8 cellular contexts compared by ENCODE assay signal in genomic region chr7:75905785-75906604, GRCh38. TPM values are rescaled to one million over a fixed set of nuclear protein-coding genes. Genes with fewer than 3 reads are reported as not detected.
DNase-seq lines count a peak whose midpoint lies in the region; ATAC-seq and TF ChIP-seq lines count a peak whose summit lies in the region.

No MANE protein-coding gene starts in this region.

- no peak for TF ChIP-seq EP300 in gastroesophageal sphincter (IDR thresholded peaks at IDR 0.05)

- no peaks in the 10 kb centered on the region for H3K36me3 ChIP-seq in gastroesophageal sphincter

- no peak for DNase-seq in activated naive CD8-positive, alpha-beta T cell treated with anti-CD3 and anti-CD28 coated beads, Interleukin-2, amount 10 ng/mL, durations not matched to agents 7 days and 5 days
- no peak for DNase-seq in activated naive CD8-positive, alpha-beta T cell treated with anti-CD3 and anti-CD28 coated beads, Interleukin-2, amount 50 U/mL, for 24 hours
- DNase-seq in SHP77 treated with DMSO at 0.1 percent for 48 hours (lab: John Stamatoyannopoulos, UW) (peak; percentile 77), osteocyte (ENCODE audit: extremely low spot score, unreplicated experiment) (no peak), SW 1271 (lab: John Stamatoyannopoulos, UW) (no peak), dedifferentiated amniotic fluid mesenchymal stem cell (ENCODE audit: extremely low spot score) (no peak)
- no peak for DNase-seq in activated naive CD4-positive, alpha-beta T cell treated with anti-CD3 and anti-CD28 coated beads, Interleukin-2, amount 50 U/mL, for 72 hours (ENCODE audit: low spot score in 2 of 2)

- H3K27ac ChIP-seq in gastroesophageal sphincter, result peak overlapping the region in 3 of 4 donors; percentile 49 to 62 (median 61)

- POLR2A ChIA-PET in activated naive CD8-positive, alpha-beta T cell treated with anti-CD3 and anti-CD28 coated beads, Interleukin-2, amount 10 ng/mL, durations not matched to agents 7 days and 5 days (lab: Charles Lee), result interaction anchor here (0.6 to 1.3 kb wide), 2 partner anchors 10 to 140 kb away, joined by 4 read pairs; no protein-coding TSS in a partner anchor

- 61 to 64% methylated on average over 8 to 9 of the region's 17 CpGs for WGBS in gastroesophageal sphincter (ENCODE audit: low coverage in 1 of 2), 2 donors

- no peak overlapping the region for H3K4me3 ChIP-seq in gastroesophageal sphincter

- H3K9me3 Mint-ChIP-seq in activated naive CD8-positive, alpha-beta T cell treated with anti-CD3 and anti-CD28 coated beads, Interleukin-2, amount 10 ng/mL, durations not matched to agents 7 days and 5 days, result no peaks in the 10 kb centered on the region
- H3K9me3 Mint-ChIP-seq in activated naive CD8-positive, alpha-beta T cell treated with anti-CD3 and anti-CD28 coated beads, Interleukin-2, amount 50 U/mL, for 24 hours, result no peaks in the 10 kb centered on the region
- H3K9me3 Mint-ChIP-seq in osteocyte (ENCODE audit: unreplicated experiment), result no peaks in the 10 kb centered on the region
- no peaks in the 10 kb centered on the region for H3K9me3 Mint-ChIP-seq in activated naive CD4-positive, alpha-beta T cell treated with anti-CD3 and anti-CD28 coated beads, Interleukin-2, amount 50 U/mL, for 72 hours

- H3K36me3 Mint-ChIP-seq in activated naive CD8-positive, alpha-beta T cell treated with anti-CD3 and anti-CD28 coated beads, Interleukin-2, amount 10 ng/mL, durations not matched to agents 7 days and 5 days, result no peaks in the 10 kb centered on the region
- no peaks in the 10 kb centered on the region for H3K36me3 Mint-ChIP-seq in activated naive CD8-positive, alpha-beta T cell treated with anti-CD3 and anti-CD28 coated beads, Interleukin-2, amount 50 U/mL, for 24 hours (ENCODE audit: low read depth)
- H3K36me3 Mint-ChIP-seq in osteocyte (ENCODE audit: unreplicated experiment), result no peaks in the 10 kb centered on the region
- H3K36me3 Mint-ChIP-seq in activated naive CD4-positive, alpha-beta T cell treated with anti-CD3 and anti-CD28 coated beads, Interleukin-2, amount 50 U/mL, for 72 hours, result no peaks in the 10 kb centered on the region

- no peaks in the 10 kb centered on the region for H3K9me3 ChIP-seq in gastroesophageal sphincter

- TF ChIP-seq CTCF in gastroesophageal sphincter (IDR thresholded peaks at IDR 0.05), result no peak
- TF ChIP-seq CTCF in osteocyte (IDR thresholded peaks at IDR 0.05), result no peak

- H3K4me3 Mint-ChIP-seq in activated naive CD8-positive, alpha-beta T cell treated with anti-CD3 and anti-CD28 coated beads, Interleukin-2, amount 10 ng/mL, durations not matched to agents 7 days and 5 days, result no peak overlapping the region
- no peak overlapping the region for H3K4me3 Mint-ChIP-seq in activated naive CD8-positive, alpha-beta T cell treated with anti-CD3 and anti-CD28 coated beads, Interleukin-2, amount 50 U/mL, for 24 hours
- no peak overlapping the region for H3K4me3 Mint-ChIP-seq in osteocyte (ENCODE audit: unreplicated experiment)

- no peaks in the 10 kb centered on the region for H3K4me1 Mint-ChIP-seq in activated naive CD8-positive, alpha-beta T cell treated with anti-CD3 and anti-CD28 coated beads, Interleukin-2, amount 10 ng/mL, durations not matched to agents 7 days and 5 days
- H3K4me1 Mint-ChIP-seq in activated naive CD8-positive, alpha-beta T cell treated with anti-CD3 and anti-CD28 coated beads, Interleukin-2, amount 50 U/mL, for 24 hours, result no peaks in the 10 kb centered on the region
- peaks cover 7% of the 10 kb centered on the region for H3K4me1 Mint-ChIP-seq in osteocyte (ENCODE audit: unreplicated experiment)

- ATAC-seq in activated naive CD8-positive, alpha-beta T cell treated with anti-CD3 and anti-CD28 coated beads, Interleukin-2, amount 10 ng/mL, durations not matched to agents 7 days and 5 days (ENCODE audit: low read depth), result peak; percentile 39
- ATAC-seq in activated naive CD8-positive, alpha-beta T cell treated with anti-CD3 and anti-CD28 coated beads, Interleukin-2, amount 50 U/mL, for 24 hours, result no peak
- peak; percentile 96 for ATAC-seq in gastroesophageal sphincter
- no peak for ATAC-seq in activated naive CD4-positive, alpha-beta T cell treated with anti-CD3 and anti-CD28 coated beads, Interleukin-2, amount 50 U/mL, for 72 hours

- H3K27ac Mint-ChIP-seq in activated naive CD8-positive, alpha-beta T cell treated with anti-CD3 and anti-CD28 coated beads, Interleukin-2, amount 10 ng/mL, durations not matched to agents 7 days and 5 days, result no peak overlapping the region
- no peak overlapping the region for H3K27ac Mint-ChIP-seq in activated naive CD8-positive, alpha-beta T cell treated with anti-CD3 and anti-CD28 coated beads, Interleukin-2, amount 50 U/mL, for 24 hours
- H3K27ac Mint-ChIP-seq in osteocyte (ENCODE audit: unreplicated experiment), result peak overlapping the region; percentile 9
- no peak overlapping the region for H3K27ac Mint-ChIP-seq in activated naive CD4-positive, alpha-beta T cell treated with anti-CD3 and anti-CD28 coated beads, Interleukin-2, amount 50 U/mL, for 72 hours

- peaks cover 5% of the 10 kb centered on the region for H3K27me3 Mint-ChIP-seq in activated naive CD8-positive, alpha-beta T cell treated with anti-CD3 and anti-CD28 coated beads, Interleukin-2, amount 10 ng/mL, durations not matched to agents 7 days and 5 days
- no peaks in the 10 kb centered on the region for H3K27me3 Mint-ChIP-seq in activated naive CD8-positive, alpha-beta T cell treated with anti-CD3 and anti-CD28 coated beads, Interleukin-2, amount 50 U/mL, for 24 hours
- peaks cover 5% of the 10 kb centered on the region for H3K27me3 Mint-ChIP-seq in osteocyte (ENCODE audit: unreplicated experiment)

- H3K27me3 ChIP-seq in gastroesophageal sphincter, result no peaks in the 10 kb centered on the region

- peak in 1 of 2 donors; percentile 17 for TF ChIP-seq POLR2A in gastroesophageal sphincter (IDR thresholded peaks at IDR 0.05)

- H3K4me1 ChIP-seq in gastroesophageal sphincter, result peaks cover 0 to 16% (median 0%) of the 10 kb centered on the region in 3 donors

RNA-seq across cellular contexts. Expression of gene POR, which starts 9.0 kb away (rescaled TPM):
- 10 to 100 TPM; 61.5 to 62.2 TPM for total RNA-seq in activated naive CD8-positive, alpha-beta T cell treated with anti-CD3 and anti-CD28 coated beads, Interleukin-2, amount 10 ng/mL, durations not matched to agents 7 days and 5 days
- total RNA-seq in gastroesophageal sphincter (10 to 100 TPM; 31.5 to 54.3 (median 47.7) TPM), osteocyte (62.1 and 74.0 TPM in 2 replicates)
- 10 to 100 TPM; 22.7 to 40.9 TPM for total RNA-seq in activated naive CD4-positive, alpha-beta T cell treated with anti-CD3 and anti-CD28 coated beads, Interleukin-2, amount 50 U/mL, for 72 hours

RNA-seq across cellular contexts. Expression of gene RHBDD2, which starts 27.2 kb away (rescaled TPM):
- 10 to 100 TPM; 32.2 to 33.1 TPM for total RNA-seq in activated naive CD8-positive, alpha-beta T cell treated with anti-CD3 and anti-CD28 coated beads, Interleukin-2, amount 10 ng/mL, durations not matched to agents 7 days and 5 days
- total RNA-seq in gastroesophageal sphincter, result 10 to 100 TPM; 21.6 to 30.2 (median 25.6) TPM
- total RNA-seq in osteocyte, result 44.8 and 50.7 TPM in 2 replicates
- total RNA-seq in activated naive CD4-positive, alpha-beta T cell treated with anti-CD3 and anti-CD28 coated beads, Interleukin-2, amount 50 U/mL, for 72 hours, result 10 to 100 TPM; 14.5 to 26.3 TPM

Comparison
In these comparisons a context has a peak if more than half of its experiments do, and no peak if none do; other contexts are left out.
1. ATAC-seq: peak in activated naive CD8-positive, alpha-beta T cell treated with anti-CD3 and anti-CD28 coated beads, Interleukin-2, amount 10 ng/mL, durations not matched to agents 7 days and 5 days (single experiment) and gastroesophageal sphincter (single experiment); none in activated naive CD8-positive, alpha-beta T cell treated with anti-CD3 and anti-CD28 coated beads, Interleukin-2, amount 50 U/mL, for 24 hours (single experiment) and activated naive CD4-positive, alpha-beta T cell treated with anti-CD3 and anti-CD28 coated beads, Interleukin-2, amount 50 U/mL, for 72 hours (0 of 2).